14 cellular contexts compared by ENCODE assay signal in the genomic region with DNA sequence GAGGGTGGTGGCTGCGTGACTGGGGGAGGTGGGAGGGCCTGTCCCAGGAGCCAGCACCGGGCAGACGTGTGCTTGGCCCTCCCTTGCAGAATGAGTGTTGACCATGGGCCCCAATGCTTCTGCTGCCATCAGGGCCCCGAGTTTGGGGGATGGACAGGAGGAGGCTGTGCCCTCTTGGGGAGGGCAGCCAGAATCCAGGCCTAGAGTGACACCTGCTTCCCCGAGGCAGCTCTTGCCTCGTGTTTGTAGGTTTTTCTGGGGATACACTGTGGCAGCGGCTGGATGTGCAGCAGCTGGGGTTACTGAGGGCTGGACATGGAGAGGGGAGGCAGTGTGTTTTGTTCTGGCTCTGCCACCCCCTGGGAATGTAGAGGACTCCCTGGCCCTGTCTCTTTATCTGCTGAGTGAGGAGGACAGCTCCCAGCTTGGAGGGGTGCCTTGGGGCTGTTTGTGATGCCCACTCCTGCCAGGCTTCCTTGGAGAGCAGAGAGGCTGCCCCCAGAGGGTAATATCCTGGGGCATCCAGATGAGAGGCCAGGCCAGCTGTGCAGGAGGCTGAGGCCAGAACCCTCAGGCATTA. TPM values are rescaled to one million over a fixed set of nuclear protein-coding genes. Genes with fewer than 3 reads are reported as not detected.
DNase-seq lines count a peak whose midpoint lies in the region; ATAC-seq and TF ChIP-seq lines count a peak whose summit lies in the region.
"Had no signal": no experiment of that assay in that cellular context is flagged by ENCODE, and none has a peak within 500 bp of the region (broad histone marks: within the 10 kb centered on the region; RNA-seq: fewer than 3 reads in every experiment).

No MANE protein-coding gene starts in this region.

- H3K27ac ChIP-seq in VCaP, result peak overlapping the region; percentile 99
- peak overlapping the region; percentile 17 to 86 (median 84) for H3K27ac ChIP-seq in gastroesophageal sphincter
- H3K27ac ChIP-seq in muscle layer of colon (ENCODE audit: low read depth, low read length), result peak overlapping the region; percentile 85
- peak overlapping the region; percentile 63 for H3K27ac ChIP-seq in temporal lobe (ENCODE audit: low read depth, low read length)

- no peak overlapping the region for H3K9ac ChIP-seq in muscle layer of colon (ENCODE audit: low read length)

- WGBS in gastroesophageal sphincter (ENCODE audit: low coverage in 1 of 2), 2 donors, result no CpG with 5 or more reads among the region's 7 CpGs

- no peak overlapping the region for H3K4me3 ChIP-seq in gastroesophageal sphincter
- H3K4me3 ChIP-seq in muscle layer of colon (ENCODE audit: low read depth in 1 of 2, low read length in 2 of 2), result no peak overlapping the region

- H3K36me3 ChIP-seq in gastroesophageal sphincter, result no peaks in the 10 kb centered on the region
- no peaks in the 10 kb centered on the region for H3K36me3 ChIP-seq in muscle layer of colon (ENCODE audit: insufficient read depth, low read length)

- ATAC-seq in gastroesophageal sphincter (no peak), HG02981 (IDR thresholded peaks at IDR 0.05; ENCODE audit: unreplicated experiment) (no peak), GM18498 (IDR thresholded peaks at IDR 0.05; ENCODE audit: unreplicated experiment) (no peak)
- ATAC-seq: esophagus mucosa had no signal

- no peaks in the 10 kb centered on the region for H3K27me3 ChIP-seq in gastroesophageal sphincter
- no peaks in the 10 kb centered on the region for H3K27me3 ChIP-seq in muscle layer of colon (ENCODE audit: control insufficient read depth in 1 of 2, insufficient read depth in 2 of 2, low read length in 2 of 2)

- no peak for TF ChIP-seq EP300 in gastroesophageal sphincter (IDR thresholded peaks at IDR 0.05)

- peaks cover 2 to 83% (median 62%) of the 10 kb centered on the region in 3 donors for H3K4me1 ChIP-seq in gastroesophageal sphincter
- H3K4me1 ChIP-seq in muscle layer of colon (ENCODE audit: insufficient read depth, low read length), result peaks cover 64% of the 10 kb centered on the region

- H3K9me3 ChIP-seq in gastroesophageal sphincter (no peaks in the 10 kb centered on the region), muscle layer of colon (ENCODE audit: low read length) (no peaks in the 10 kb centered on the region)

- TF ChIP-seq POLR2A in gastroesophageal sphincter (IDR thresholded peaks at IDR 0.05), result no peak

- no peak for DNase-seq in GDM1 (lab: John Stamatoyannopoulos, UW)
- DNase-seq in stimulated activated CD4-positive, alpha-beta T cell treated with anti-CD3 and anti-CD28 coated beads, Interleukin-4, amount 100 ng/mL, for 1 hour, result no peak
- DNase-seq: activated CD4-positive, alpha-beta memory T cell treated with anti-CD3 and anti-CD28 coated beads for 36 hours; activated T-cell treated with anti-CD3 and anti-CD28 coated beads, Interleukin-2, amount 50 U/mL, for 24 hours; Kasumi-1; retina had no signal

- TF ChIP-seq CTCF in VCaP (conservative IDR thresholded peaks at IDR 0.05) (no peak), gastroesophageal sphincter (IDR thresholded peaks at IDR 0.05) (no peak)

RNA-seq across cellular contexts. Expression of a gene that starts 22.7 kb away (rescaled TPM):
- total RNA-seq in gastroesophageal sphincter (100 to 1,000 TPM in 1 of 4 donors, 10 to 100 TPM in 3; 26.8 to 104 (median 48.6) TPM), temporal lobe (30.7 TPM)
- total RNA-seq: HFFc6 had no signal
